ENCODE assay signal across 23 cellular contexts in the genomic region with DNA sequence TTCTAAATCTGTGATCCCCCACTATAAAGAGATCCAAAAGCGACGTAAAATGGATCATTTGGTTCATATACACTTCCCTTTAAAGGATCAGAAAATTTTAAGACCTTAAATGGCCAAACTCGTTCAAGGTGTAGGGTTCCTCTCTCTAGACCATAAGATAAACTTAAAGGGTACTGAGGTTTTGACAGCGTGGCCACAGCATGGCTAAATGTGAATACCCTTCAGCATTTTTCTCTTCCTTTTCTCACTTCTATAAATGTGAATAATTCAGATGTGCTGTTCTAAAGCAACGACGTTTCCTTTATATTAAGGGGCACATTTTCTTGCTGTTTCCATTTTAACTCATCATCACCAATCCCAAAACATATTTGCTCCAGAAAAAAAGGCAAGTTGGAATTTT. TPM values are rescaled to one million over a fixed set of nuclear protein-coding genes. Genes with fewer than 3 reads are reported as not detected.
"Had no signal": no experiment of that assay in that cellular context is flagged by ENCODE, and none has a peak within 500 bp of the region (broad histone marks: within the 10 kb centered on the region; RNA-seq: fewer than 3 reads in every experiment).

No MANE protein-coding gene starts in this region.

- H3K4me3 ChIP-seq: lung, neural progenitor cell, prostate gland, right atrium auricular region, smooth muscle cell, thoracic aorta, tibial nerve, upper lobe of left lung had no signal

- H3K27me3 Mint-ChIP-seq: effector memory CD8-positive, alpha-beta T cell; memory B cell; stimulated activated naive CD8-positive, alpha-beta T cell treated with anti-CD3 and anti-CD28 coated beads, Interleukin-15, Interleukin-2, amounts not matched to agents 100 ng/mL and 50 ng/mL, for 24 hours had no signal

- H3K27ac ChIP-seq: neural progenitor cell, prostate gland, right atrium auricular region, thoracic aorta, tibial nerve, upper lobe of left lung had no signal

- ATAC-seq: effector memory CD8-positive, alpha-beta T cell; left ventricle myocardium superior; sciatic nerve; stimulated activated effector memory CD8-positive, alpha-beta T cell treated with anti-CD3 and anti-CD28 coated beads, Interleukin-12 subunit alpha, Interleukin-12 subunit beta, amount 100 ng/mL, for 72 hours had no signal

- H3K4me1 ChIP-seq: neural progenitor cell, prostate gland had no signal

- H3K4me3 Mint-ChIP-seq: effector memory CD8-positive, alpha-beta T cell; memory B cell; nephron; neural progenitor cell; stimulated activated effector memory CD8-positive, alpha-beta T cell treated with anti-CD3 and anti-CD28 coated beads, Interleukin-12 subunit alpha, Interleukin-12 subunit beta, amount 100 ng/mL, for 72 hours; stimulated activated naive CD8-positive, alpha-beta T cell treated with anti-CD3 and anti-CD28 coated beads, Interleukin-15, Interleukin-2, amounts not matched to agents 100 ng/mL and 50 ng/mL, for 24 hours had no signal

- H3K9me3 ChIP-seq: prostate gland, right atrium auricular region, thoracic aorta, tibial nerve, upper lobe of left lung had no signal

- H3K4me2 ChIP-seq: neural progenitor cell, smooth muscle cell had no signal

- H3K4me1 Mint-ChIP-seq: nephron had no signal

- H3K27me3 ChIP-seq: right atrium auricular region, tibial nerve, upper lobe of left lung had no signal

- H2AFZ ChIP-seq: neural progenitor cell had no signal

- H3K9me3 Mint-ChIP-seq: effector memory CD8-positive, alpha-beta T cell; memory B cell; nephron; neural progenitor cell; stimulated activated effector memory CD8-positive, alpha-beta T cell treated with anti-CD3 and anti-CD28 coated beads, Interleukin-12 subunit alpha, Interleukin-12 subunit beta, amount 100 ng/mL, for 72 hours; stimulated activated naive CD8-positive, alpha-beta T cell treated with anti-CD3 and anti-CD28 coated beads, Interleukin-15, Interleukin-2, amounts not matched to agents 100 ng/mL and 50 ng/mL, for 24 hours had no signal

- H3K27ac Mint-ChIP-seq: effector memory CD8-positive, alpha-beta T cell; memory B cell; nephron; neural progenitor cell; stimulated activated effector memory CD8-positive, alpha-beta T cell treated with anti-CD3 and anti-CD28 coated beads, Interleukin-12 subunit alpha, Interleukin-12 subunit beta, amount 100 ng/mL, for 72 hours; stimulated activated naive CD8-positive, alpha-beta T cell treated with anti-CD3 and anti-CD28 coated beads, Interleukin-15, Interleukin-2, amounts not matched to agents 100 ng/mL and 50 ng/mL, for 24 hours had no signal

- H3K9ac ChIP-seq: neural progenitor cell had no signal

- DNase-seq: cortex of kidney; effector memory CD8-positive, alpha-beta T cell; hypothalamus; left ventricle myocardium superior; stimulated activated CD4-positive, alpha-beta T cell treated with anti-CD3 and anti-CD28 coated beads, Interleukin-12 subunit alpha, Interleukin-12 subunit beta, amount 100 ng/mL, for 4 hours; stimulated activated CD4-positive, alpha-beta T cell treated with anti-CD3 and anti-CD28 coated beads, Interleukin-1b, Interleukin-23, amount 100 ng/mL, for 48 hours; stimulated activated CD4-positive, alpha-beta T cell treated with anti-CD3 and anti-CD28 coated beads, Interleukin-4, amount 100 ng/mL, for 24 hours; upper lobe of left lung had no signal

- H3K36me3 ChIP-seq: neural progenitor cell, prostate gland, right atrium auricular region, thoracic aorta, upper lobe of left lung had no signal

- H3K36me3 Mint-ChIP-seq: neural progenitor cell had no signal

RNA-seq across cellular contexts. Expression of gene SPACDR, which starts 40.7 kb away (rescaled TPM):
- total RNA-seq: fibroblast of villous mesenchyme, frontal cortex, right atrium auricular region, smooth muscle cell, thoracic aorta had no signal

RNA-seq across cellular contexts. Expression of gene PILRA, which starts 50.0 kb away (rescaled TPM):
- total RNA-seq: dermis microvascular lymphatic vessel endothelial cell had no signal
